Comparison of ENCODE assay signal across 9 cellular contexts in the genomic region with DNA sequence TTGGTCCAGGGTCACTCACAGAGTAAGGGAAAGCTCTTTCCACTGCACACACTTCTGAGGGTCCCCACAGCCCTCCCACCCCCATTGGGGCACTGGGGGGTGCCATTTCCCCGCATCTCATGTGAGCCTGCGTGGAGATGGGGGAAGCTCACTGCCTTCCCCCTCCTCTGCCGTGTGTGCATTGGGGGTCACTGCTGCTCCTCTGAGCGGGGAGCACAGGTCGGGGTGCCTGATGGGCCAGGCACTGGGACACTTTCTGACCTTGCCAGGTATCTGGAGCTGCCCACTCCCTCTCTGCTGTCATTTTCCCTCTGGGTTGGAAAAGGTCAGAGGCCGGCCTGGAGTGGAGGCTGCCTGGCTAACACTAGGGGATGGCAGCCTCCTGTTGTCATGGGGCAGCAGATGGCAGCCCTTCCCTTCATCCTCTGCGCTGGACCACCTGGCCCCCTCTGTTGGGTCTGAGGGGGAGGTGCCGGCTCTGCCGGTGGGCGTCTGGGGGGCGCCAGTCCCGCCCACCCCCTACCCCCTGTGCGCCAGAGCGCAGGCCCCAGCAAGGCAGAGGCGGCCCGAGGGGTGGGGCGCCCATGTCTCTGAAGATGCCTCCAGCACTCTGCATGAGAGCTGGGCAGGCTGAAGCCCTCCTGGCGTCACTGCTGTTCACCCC. TPM values are rescaled to one million over a fixed set of nuclear protein-coding genes. Genes with fewer than 3 reads are reported as not detected.
DNase-seq lines count a peak whose midpoint lies in the region; ATAC-seq, FAIRE-seq and TF ChIP-seq lines count a peak whose summit lies in the region.
"Had no signal": no experiment of that assay in that cellular context is flagged by ENCODE, and none has a peak within 500 bp of the region (broad histone marks: within the 10 kb centered on the region; RNA-seq: fewer than 3 reads in every experiment).

No MANE protein-coding gene starts in this region.

- no peak for TF ChIP-seq CTCF in CD4-positive, alpha-beta T cell (IDR thresholded peaks at IDR 0.05)
- TF ChIP-seq CTCF in K562 (IDR thresholded peaks at IDR 0.05 in 2 of 3, conservative IDR thresholded peaks at IDR 0.05 in 1 of 3; ENCODE audit: insufficient read depth in 2 of 3, low read depth in 1 of 3, low read length in 3 of 3) = no peak

- peaks cover 45 to 100% of the 10 kb centered on the region in 2 experiments for H3K4me1 ChIP-seq in K562 (replicated peaks in 1 of 2; ENCODE audit: control insufficient read depth in 2 of 2, insufficient read depth in 2 of 2, low read length in 2 of 2)

- no peak for TF ChIP-seq EP300 in K562 (IDR thresholded peaks at IDR 0.05; ENCODE audit: low read length)

- H2AFZ ChIP-seq in K562 (ENCODE audit: low read depth, low read length) = no peak overlapping the region

- H3K4me3 Mint-ChIP-seq in CD4-positive, alpha-beta T cell = no peak overlapping the region
- peak overlapping the region; percentile 22 to 67 (median 56) for H3K4me3 Mint-ChIP-seq in naive thymus-derived CD8-positive, alpha-beta T cell
- no peak overlapping the region for H3K4me3 Mint-ChIP-seq in activated T-helper 17 cell treated with anti-CD3 and anti-CD28 coated beads, Interleukin-2, amount 50 U/mL, for 72 hours

- CTCF ChIA-PET in CD4-positive, alpha-beta T cell (lab: Charles Lee) = interaction anchor here (1.2 to 1.9 kb wide), 4 partner anchors 9 to 149 kb away, joined by 3 to 11 read pairs (median 4); a partner anchor contains a TSS
- CTCF ChIA-PET in K562 (lab: Yijun Ruan, JAX; ENCODE audit: low intra/inter-chr PET ratio) = no interaction called here

- peak overlapping the region in 1 of 2 experiments; percentile 31; a peak in 1 of 4 replicates for H3K9ac ChIP-seq in K562 (ENCODE audit: insufficient read depth in 1 of 2, low read depth in 2 of 2, low read length in 2 of 2)

- 64% methylated on average over 8 of the region's 18 CpGs for WGBS in K562 (ENCODE audit: insufficient coverage, low coverage, missing lambda C conversion rate)

- no peak for TF ChIP-seq POLR2A in K562 (conservative IDR thresholded peaks at IDR 0.05)

- intact Hi-C loops in CD4-positive, alpha-beta T cell (cut with DNase I, micrococcal nuclease) = no loop called here
- intact Hi-C loops in K562 (cut with micrococcal nuclease) = no loop called here

- H3K9me1 ChIP-seq in K562 (ENCODE audit: control insufficient read depth, insufficient read depth, low read length) = no peaks in the 10 kb centered on the region

- BruUV-seq in K562 (replicated peaks; lab: Mats Ljungman, UMichigan) = no TSS peak

- in situ Hi-C loops in K562 (cut with MboI) = no loop called here

- peaks cover 40% of the 10 kb centered on the region for H3K4me1 Mint-ChIP-seq in CD4-positive, alpha-beta T cell (ENCODE audit: low read depth)
- peaks cover 8 to 50% (median 39%) of the 10 kb centered on the region in 4 donors for H3K4me1 Mint-ChIP-seq in naive thymus-derived CD8-positive, alpha-beta T cell
- H3K4me1 Mint-ChIP-seq in activated T-helper 17 cell treated with anti-CD3 and anti-CD28 coated beads, Interleukin-2, amount 50 U/mL, for 72 hours = peaks cover 7% of the 10 kb centered on the region

- FAIRE-seq in K562 (lab: Jason Lieb, UNC) = no peak

- TF ChIP-seq RAD21 in K562 (CRISPR knock-in tag; conservative IDR thresholded peaks at IDR 0.05 in 1 of 2, IDR thresholded peaks at IDR 0.05 in 1 of 2) = no peak

- POLR2A ChIA-PET in CD4-positive, alpha-beta T cell (lab: Charles Lee) = interaction anchor here (1.1 to 2.3 kb wide), 6 partner anchors 9 to 276 kb away, joined by 3 to 21 read pairs (median 4); a partner anchor contains a TSS
- POLR2A ChIA-PET in K562 (lab: Yijun Ruan, JAX) = interaction anchor here (0.5 to 1.2 kb wide), 8 partner anchors 9 to 284 kb away, joined by 3 to 7 read pairs (median 4); a partner anchor contains a TSS
- POLR2A ChIA-PET in naive thymus-derived CD8-positive, alpha-beta T cell (lab: Charles Lee) = interaction anchor here (0.6 to 3.4 kb wide), 6 partner anchors 9 to 148 kb away, joined by 3 to 50 read pairs (median 6); a partner anchor contains a TSS

- H3K27ac ChIP-seq in CD4-positive, alpha-beta T cell (ENCODE audit: low read depth, low read length) = peak overlapping the region; percentile 78
- H3K27ac ChIP-seq in K562 (ENCODE audit: extremely low read depth, low read depth, low read length) = no peak overlapping the region; the same call in 2 of the 3 replicates

- peak overlapping the region; percentile 81 for H3K27ac Mint-ChIP-seq in CD4-positive, alpha-beta T cell
- H3K27ac Mint-ChIP-seq in naive thymus-derived CD8-positive, alpha-beta T cell = peak overlapping the region in 9 of 10 donors; percentile 51 to 95 (median 90)
- no peak overlapping the region for H3K27ac Mint-ChIP-seq in activated T-helper 17 cell treated with anti-CD3 and anti-CD28 coated beads, Interleukin-2, amount 50 U/mL, for 72 hours

- DNase-seq in CD4-positive, alpha-beta T cell = no peak
- DNase-seq in K562 (ENCODE audit: extremely low read depth in 1 of 4, low spot score in 3 of 4) = no peak
- peak in 1 of 10 donors; percentile 2 for DNase-seq in naive thymus-derived CD8-positive, alpha-beta T cell
- no peak for DNase-seq in NCI-H446 treated with DMSO at 0.1 percent for 48 hours (lab: John Stamatoyannopoulos, UW)

- H3K9me3 Mint-ChIP-seq in CD4-positive, alpha-beta T cell = no peaks in the 10 kb centered on the region
- no peaks in the 10 kb centered on the region for H3K9me3 Mint-ChIP-seq in naive thymus-derived CD8-positive, alpha-beta T cell
- no peaks in the 10 kb centered on the region for H3K9me3 Mint-ChIP-seq in activated T-helper 17 cell treated with anti-CD3 and anti-CD28 coated beads, Interleukin-2, amount 50 U/mL, for 72 hours

- H3K4me3 ChIP-seq in K562 = no peak overlapping the region

- H3K27me3 Mint-ChIP-seq in CD4-positive, alpha-beta T cell = no peaks in the 10 kb centered on the region
- no peaks in the 10 kb centered on the region for H3K27me3 Mint-ChIP-seq in naive thymus-derived CD8-positive, alpha-beta T cell
- no peaks in the 10 kb centered on the region for H3K27me3 Mint-ChIP-seq in activated T-helper 17 cell treated with anti-CD3 and anti-CD28 coated beads, Interleukin-2, amount 50 U/mL, for 72 hours

- H3K27me3 ChIP-seq in CD4-positive, alpha-beta T cell (ENCODE audit: control insufficient read depth, insufficient read depth, low read length) = no peaks in the 10 kb centered on the region
- H3K27me3 ChIP-seq in K562 (ENCODE audit: control insufficient read depth in 2 of 2, insufficient read depth in 2 of 2, low read length in 2 of 2) = no peaks in the 10 kb centered on the region

- H3K36me3 ChIP-seq in K562 (ENCODE audit: control insufficient read depth, insufficient read depth, low read length) = peaks cover 70% of the 10 kb centered on the region

- peak overlapping the region; percentile 65; the same call in 1 of the 2 replicates for H3K4me2 ChIP-seq in K562 (ENCODE audit: insufficient read depth, low read length)

- H3K79me2 ChIP-seq in K562 (ENCODE audit: control insufficient read depth, insufficient read depth, low read length) = peaks cover 71% of the 10 kb centered on the region

- no peak for ATAC-seq in CD4-positive, alpha-beta T cell (ENCODE audit: poor library complexity)
- ATAC-seq in HG03432 (IDR thresholded peaks at IDR 0.05; ENCODE audit: unreplicated experiment) (peak; percentile 9), K562 (no peak; the same call in 1 of the 3 replicates), GM21717 (IDR thresholded peaks at IDR 0.05; ENCODE audit: unreplicated experiment) (no peak), HG03378 (IDR thresholded peaks at IDR 0.05; ENCODE audit: unreplicated experiment) (no peak)
- peak; percentile 49 to 59 for ATAC-seq in naive thymus-derived CD8-positive, alpha-beta T cell
- no peak for ATAC-seq in activated T-helper 17 cell treated with anti-CD3 and anti-CD28 coated beads, Interleukin-2, amount 50 U/mL, for 72 hours (replicated peaks)

- H3K9me3 ChIP-seq in CD4-positive, alpha-beta T cell (ENCODE audit: control insufficient read depth, low read length) = no peaks in the 10 kb centered on the region
- H3K9me3 ChIP-seq in K562 (replicated peaks; ENCODE audit: control insufficient read depth, insufficient read depth, low read depth, low read length) = no peaks in the 10 kb centered on the region

- no peaks in the 10 kb centered on the region for H3K36me3 Mint-ChIP-seq in CD4-positive, alpha-beta T cell (ENCODE audit: low read depth)
- no peaks in the 10 kb centered on the region for H3K36me3 Mint-ChIP-seq in naive thymus-derived CD8-positive, alpha-beta T cell
- H3K36me3 Mint-ChIP-seq in activated T-helper 17 cell treated with anti-CD3 and anti-CD28 coated beads, Interleukin-2, amount 50 U/mL, for 72 hours (ENCODE audit: low read depth) = peaks cover 7% of the 10 kb centered on the region

- H4K20me1 ChIP-seq in K562 (replicated peaks; ENCODE audit: control insufficient read depth, insufficient read depth, low read length) = peaks cover 13% of the 10 kb centered on the region

RNA-seq across cellular contexts. Expression of a gene that starts 9.1 kb away (rescaled TPM):
- 10 to 100 TPM; 44.0 to 50.9 TPM for total RNA-seq in CD4-positive, alpha-beta T cell
- total RNA-seq in K562 (2011; cell fraction: chromatin; rRNA removed; ENCODE audit: low replicate concordance) = 28.5 and 141 TPM in 2 replicates
- 209 and 228 TPM in 2 replicates for total RNA-seq in K562 (2011; cell fraction: nucleolus; rRNA removed)
- total RNA-seq in K562 (2011; cell fraction: nucleoplasm; rRNA removed) = 68.6 and 76.2 TPM in 2 replicates
- total RNA-seq in K562 (2014; rRNA removed) (125 and 188 TPM in 2 replicates), K562 (2014; rRNA removed; fragmentation: Illumina TruSeq; extraction: Trizol) (21.2 and 21.4 TPM in 2 replicates), K562 (2015; rRNA removed; fragmentation: Illumina TruSeq; extraction: Trizol) (72.3 and 76.3 TPM in 2 replicates), K562 (2021) (189 TPM in 2 replicates)
- polyA plus RNA-seq in K562 (2011; rRNA removed) (20.1 and 25.9 TPM in 2 replicates), K562 (2014; fragmentation: Illumina TruSeq; extraction: Trizol) (39.0 and 114 TPM in 2 replicates), K562 (2014; fragmentation: Nextera tagmentation; extraction: Ambion mirVana) (1 to 10 TPM; 1.1 to 1.9 TPM), K562 (2014; rRNA removed) (119 and 133 TPM in 2 replicates)
- polyA plus RNA-seq in K562 (2011; cell fraction: cytosol; rRNA removed) = 25.4 and 118 TPM in 2 replicates
- polyA plus RNA-seq in K562 (2011; cell fraction: nucleus; rRNA removed) = 134 and 296 TPM in 2 replicates
- polyA plus RNA-seq in K562 (2012) = 81.3 and 110 TPM in 2 replicates
- polyA minus RNA-seq in K562 (2011; rRNA and poly(A)+ RNA removed) = 3.6 and 7.0 TPM in 2 replicates
- 37.3 and 43.8 TPM in 2 replicates for polyA minus RNA-seq in K562 (2011; cell fraction: cytosol; rRNA and poly(A)+ RNA removed)
- 85.0 and 105 TPM in 2 replicates for polyA minus RNA-seq in K562 (2011; cell fraction: nucleus; rRNA and poly(A)+ RNA removed)
- total RNA-seq in naive thymus-derived CD8-positive, alpha-beta T cell = 10 to 100 TPM; 41.3 to 45.4 TPM
- 10 to 100 TPM; 48.1 to 78.8 (median 61.1) TPM for polyA plus RNA-seq in naive thymus-derived CD8-positive, alpha-beta T cell
- 100 to 1,000 TPM in 1 of 2 donors, 10 to 100 TPM in 1; 73.8 to 169 TPM for total RNA-seq in activated T-helper 17 cell treated with anti-CD3 and anti-CD28 coated beads, Interleukin-2, amount 50 U/mL, for 72 hours

RNA-seq across cellular contexts. Expression of a gene that starts 9.6 kb away (rescaled TPM):
- total RNA-seq in CD4-positive, alpha-beta T cell = 10 to 100 TPM; 34.1 to 41.3 TPM
- 155 and 651 TPM in 2 replicates for total RNA-seq in K562 (2011; cell fraction: chromatin; rRNA removed; ENCODE audit: low replicate concordance)
- total RNA-seq in K562 (2011; cell fraction: nucleolus; rRNA removed) = 616 and 678 TPM in 2 replicates
- total RNA-seq in K562 (2011; cell fraction: nucleoplasm; rRNA removed) = 226 and 284 TPM in 2 replicates
- total RNA-seq in K562 (2014; rRNA removed) (180 and 202 TPM in 2 replicates), K562 (2014; rRNA removed; fragmentation: Illumina TruSeq; extraction: Trizol) (14.6 and 32.0 TPM in 2 replicates), K562 (2015; rRNA removed; fragmentation: Illumina TruSeq; extraction: Trizol) (93.2 and 96.8 TPM in 2 replicates), K562 (2021) (435 and 460 TPM in 2 replicates)
- polyA plus RNA-seq in K562 (2011; rRNA removed) (99.3 and 191 TPM in 2 replicates), K562 (2014; fragmentation: Illumina TruSeq; extraction: Trizol) (73.2 and 198 TPM in 2 replicates), K562 (2014; fragmentation: Nextera tagmentation; extraction: Ambion mirVana) (10 to 100 TPM; 21.8 to 57.6 TPM), K562 (2014; rRNA removed) (376 and 380 TPM in 2 replicates)
- polyA plus RNA-seq in K562 (2011; cell fraction: cytosol; rRNA removed) = 148 and 356 TPM in 2 replicates
- 1,012 and 1,382 TPM in 2 replicates for polyA plus RNA-seq in K562 (2011; cell fraction: nucleus; rRNA removed)
- polyA plus RNA-seq in K562 (2012) = 319 and 453 TPM in 2 replicates
- 36.7 and 52.6 TPM in 2 replicates for polyA minus RNA-seq in K562 (2011; rRNA and poly(A)+ RNA removed)
- polyA minus RNA-seq in K562 (2011; cell fraction: cytosol; rRNA and poly(A)+ RNA removed) = 173 and 245 TPM in 2 replicates
- polyA minus RNA-seq in K562 (2011; cell fraction: nucleus; rRNA and poly(A)+ RNA removed) = 114 and 124 TPM in 2 replicates
- 10 to 100 TPM; 62.5 to 63.7 TPM for total RNA-seq in naive thymus-derived CD8-positive, alpha-beta T cell
- 10 to 100 TPM; 28.3 to 53.2 (median 40.4) TPM for polyA plus RNA-seq in naive thymus-derived CD8-positive, alpha-beta T cell
- total RNA-seq in activated T-helper 17 cell treated with anti-CD3 and anti-CD28 coated beads, Interleukin-2, amount 50 U/mL, for 72 hours = 10 to 100 TPM; 15.9 to 22.0 TPM

RNA-seq across cellular contexts. Expression of a gene that starts 30.9 kb away (rescaled TPM):
- total RNA-seq in CD4-positive, alpha-beta T cell = under 1 TPM; 0.82 to 0.92 TPM
- total RNA-seq in K562 (2011; cell fraction: chromatin; rRNA removed; ENCODE audit: low replicate concordance) = 0.25 TPM in 1 of 2 replicates, not detected in the other
- total RNA-seq in K562 (2011; cell fraction: nucleolus; rRNA removed) = 0.39 and 0.50 TPM in 2 replicates
- 0.22 TPM in 1 of 2 replicates, not detected in the other for total RNA-seq in K562 (2011; cell fraction: nucleoplasm; rRNA removed)
- total RNA-seq in K562 (2014; rRNA removed) = 0.18 and 0.29 TPM in 2 replicates
- 0.07 TPM in 1 of 2 replicates, not detected in the other for total RNA-seq in K562 (2014; rRNA removed; fragmentation: Illumina TruSeq; extraction: Trizol)
- total RNA-seq in K562 (2015; rRNA removed; fragmentation: Illumina TruSeq; extraction: Trizol) = 0.30 and 0.36 TPM in 2 replicates
- 0.09 and 0.22 TPM in 2 replicates for total RNA-seq in K562 (2021)
- polyA plus RNA-seq in K562 (2011; rRNA removed) = 0.10 and 0.42 TPM in 2 replicates
- 0.31 and 0.41 TPM in 2 replicates for polyA plus RNA-seq in K562 (2011; cell fraction: cytosol; rRNA removed)
- 0.20 and 0.53 TPM in 2 replicates for polyA plus RNA-seq in K562 (2011; cell fraction: nucleus; rRNA removed)
- polyA plus RNA-seq in K562 (2012) = 0.33 and 1.1 TPM in 2 replicates
- 0.10 and 0.25 TPM in 2 replicates for polyA plus RNA-seq in K562 (2014; fragmentation: Illumina TruSeq; extraction: Trizol)
- polyA plus RNA-seq in K562 (2014; fragmentation: Nextera tagmentation; extraction: Ambion mirVana) = not detected
- polyA plus RNA-seq in K562 (2014; rRNA removed) = 0.08 TPM in 1 of 2 replicates, not detected in the other
- 0.11 and 0.18 TPM in 2 replicates for polyA minus RNA-seq in K562 (2011; rRNA and poly(A)+ RNA removed)
- polyA minus RNA-seq in K562 (2011; cell fraction: cytosol; rRNA and poly(A)+ RNA removed) = 0.57 and 1.1 TPM in 2 replicates
- 0.13 and 0.67 TPM in 2 replicates for polyA minus RNA-seq in K562 (2011; cell fraction: nucleus; rRNA and poly(A)+ RNA removed)
- under 1 TPM; 0.16 to 0.39 TPM for total RNA-seq in naive thymus-derived CD8-positive, alpha-beta T cell
- polyA plus RNA-seq in naive thymus-derived CD8-positive, alpha-beta T cell = under 1 TPM in 2 of 3 donors, not detected in 1; 0.13 to 0.26 TPM
- not detected for total RNA-seq in activated T-helper 17 cell treated with anti-CD3 and anti-CD28 coated beads, Interleukin-2, amount 50 U/mL, for 72 hours

RNA-seq across cellular contexts. Expression of a gene that starts 42.3 kb away (rescaled TPM):
- total RNA-seq in CD4-positive, alpha-beta T cell = not detected
- 25.1 and 116 TPM in 2 replicates for total RNA-seq in K562 (2011; cell fraction: chromatin; rRNA removed; ENCODE audit: low replicate concordance)
- 214 and 262 TPM in 2 replicates for total RNA-seq in K562 (2011; cell fraction: nucleolus; rRNA removed)
- total RNA-seq in K562 (2011; cell fraction: nucleoplasm; rRNA removed) = 94.6 and 109 TPM in 2 replicates
- total RNA-seq in K562 (2014; rRNA removed) (78.0 and 82.4 TPM in 2 replicates), K562 (2014; rRNA removed; fragmentation: Illumina TruSeq; extraction: Trizol) (7.3 TPM in 2 replicates), K562 (2015; rRNA removed; fragmentation: Illumina TruSeq; extraction: Trizol) (10.1 and 11.0 TPM in 2 replicates), K562 (2021) (69.8 and 74.5 TPM in 2 replicates)
- polyA plus RNA-seq in K562 (2011; rRNA removed) (12.5 TPM in 2 replicates), K562 (2014; fragmentation: Illumina TruSeq; extraction: Trizol) (19.3 and 47.1 TPM in 2 replicates), K562 (2014; fragmentation: Nextera tagmentation; extraction: Ambion mirVana) (1 to 10 TPM; 2.3 to 2.9 TPM), K562 (2014; rRNA removed) (57.2 and 67.4 TPM in 2 replicates)
- polyA plus RNA-seq in K562 (2011; cell fraction: cytosol; rRNA removed) = 31.8 and 127 TPM in 2 replicates
- 21.6 and 59.4 TPM in 2 replicates for polyA plus RNA-seq in K562 (2011; cell fraction: nucleus; rRNA removed)
- polyA plus RNA-seq in K562 (2012) = 50.1 and 369 TPM in 2 replicates
- polyA minus RNA-seq in K562 (2011; rRNA and poly(A)+ RNA removed) = 2.4 and 5.6 TPM in 2 replicates
- polyA minus RNA-seq in K562 (2011; cell fraction: cytosol; rRNA and poly(A)+ RNA removed) = 31.8 and 32.2 TPM in 2 replicates
- 18.5 and 24.2 TPM in 2 replicates for polyA minus RNA-seq in K562 (2011; cell fraction: nucleus; rRNA and poly(A)+ RNA removed)
- not detected for total RNA-seq in naive thymus-derived CD8-positive, alpha-beta T cell
- not detected for polyA plus RNA-seq in naive thymus-derived CD8-positive, alpha-beta T cell
- total RNA-seq in activated T-helper 17 cell treated with anti-CD3 and anti-CD28 coated beads, Interleukin-2, amount 50 U/mL, for 72 hours = under 1 TPM; 0.45 to 0.50 TPM
- total RNA-seq: mononuclear cell had no signal

Comparison
In these comparisons a context has a peak if more than half of its experiments do, and no peak if none do; other contexts are left out.
1. ATAC-seq: peak in HG03432 (single experiment) and naive thymus-derived CD8-positive, alpha-beta T cell (2 of 2); none in CD4-positive, alpha-beta T cell (single experiment), K562 (single experiment), GM21717 (single experiment), activated T-helper 17 cell treated with anti-CD3 and anti-CD28 coated beads, Interleukin-2, amount 50 U/mL, for 72 hours (single experiment) and HG03378 (single experiment).
2. H3K4me3 Mint-ChIP-seq: peak in naive thymus-derived CD8-positive, alpha-beta T cell (10 of 10); none in CD4-positive, alpha-beta T cell (single experiment) and activated T-helper 17 cell treated with anti-CD3 and anti-CD28 coated beads, Interleukin-2, amount 50 U/mL, for 72 hours (single experiment).